Comparison of ENCODE assay signal across 37 cellular contexts in the genomic region with DNA sequence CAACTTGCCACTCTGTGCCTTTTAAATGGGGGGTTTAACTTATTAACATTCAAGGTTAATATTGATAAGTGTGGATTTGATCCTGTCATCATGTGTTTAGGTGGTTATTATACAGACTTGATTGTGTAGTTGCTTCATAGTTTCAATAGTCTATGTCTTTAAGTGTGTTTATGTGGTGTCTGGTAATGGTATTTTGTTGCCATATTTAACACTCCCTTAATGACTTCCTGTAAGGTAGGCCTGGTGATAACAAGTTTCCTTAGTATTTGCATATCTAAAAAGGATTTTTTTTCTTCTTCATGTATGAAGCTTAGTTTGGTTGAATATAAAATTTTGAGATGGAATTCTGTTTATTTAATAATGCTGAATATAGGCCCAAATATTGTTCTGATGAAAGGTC.
A peak's percentile ranks its signal among the peaks of the same experiment; 100 is the strongest.
DNase-seq lines count a peak whose midpoint lies in the region; ATAC-seq, FAIRE-seq and TF ChIP-seq lines count a peak whose summit lies in the region.
"Had no signal": no experiment of that assay in that cellular context is flagged by ENCODE, and none has a peak within 500 bp of the region (broad histone marks: within the 10 kb centered on the region; RNA-seq: fewer than 3 reads in every experiment).

No MANE protein-coding gene starts in this region.

- DNase-seq in activated T-cell treated with anti-CD3 and anti-CD28 coated beads, Interleukin-2, amount 50 U/mL, for 72 hours, result no peak
- DNase-seq in activated T-cell treated with anti-CD3 and anti-CD28 coated beads for 4 hours (no peak), GM12878 (ENCODE audit: low read depth, low spot score) (no peak), natural killer cell (no peak), PC-3 (no peak), erythroblast (lab: John Stamatoyannopoulos, UW) (no peak)
- DNase-seq in natural killer cell treated with Interleukin-12 subunit alpha and Interleukin-12 subunit beta and Interleukin-15 and Interleukin-18, amount 100 ng/mL, for 72 hours (ENCODE audit: low spot score), result no peak
- DNase-seq in stimulated activated naive CD4-positive, alpha-beta T cell treated with Interleukin-2 at 50 U/mL for 16 hours (lab: John Stamatoyannopoulos, UW), result no peak
- DNase-seq: 8988T; ACHN; AML-193; BE2C; C1 segment of cervical spinal cord; Caco-2; Calu3; CD4-positive, alpha-beta memory T cell; CD4-positive, alpha-beta T cell; CD4-positive, CD25-positive, alpha-beta regulatory T cell; CD8-positive, alpha-beta memory T cell; CD8-positive, alpha-beta T cell; COR-L47; DMS 273 treated with DMSO at 0.1 percent for 48 hours; DMS153; DMS53; DMS79; DMS79 treated with DMSO at 0.1 percent for 48 hours; DND-41; EL had no signal

- no peak overlapping the region for H3K4me3 Mint-ChIP-seq in activated T-cell treated with anti-CD3 and anti-CD28 coated beads, Interleukin-2, amount 50 U/mL, for 72 hours
- H3K4me3 Mint-ChIP-seq in natural killer cell, result no peak overlapping the region
- H3K4me3 Mint-ChIP-seq in natural killer cell treated with Interleukin-12 subunit alpha and Interleukin-12 subunit beta and Interleukin-15 and Interleukin-18, amount 100 ng/mL, for 72 hours, result peak overlapping the region; percentile 0
- H3K4me3 Mint-ChIP-seq: B cell; CD14-positive monocyte; CD4-positive, alpha-beta memory T cell; CD4-positive, alpha-beta T cell; CD4-positive, CD25-positive, alpha-beta regulatory T cell; CD8-positive, alpha-beta memory T cell; CD8-positive, alpha-beta T cell had no signal

- TF ChIP-seq CTCF in GM12878 (IDR thresholded peaks at IDR 0.05 in 2 of 3, conservative IDR thresholded peaks at IDR 0.05 in 1 of 3; ENCODE audit: control insufficient read depth in 2 of 3, extremely low read depth in 1 of 3, insufficient read depth in 1 of 3, low read depth in 3 of 3, low read length in 3 of 3) (no peak), natural killer cell (IDR thresholded peaks at IDR 0.05) (no peak), PC-3 (conservative IDR thresholded peaks at IDR 0.05; ENCODE audit: low read depth, low read length) (no peak)

- no peaks in the 10 kb centered on the region for H3K4me1 ChIP-seq in GM12878 (ENCODE audit: control insufficient read depth, insufficient read depth, low read length)
- no peaks in the 10 kb centered on the region for H3K4me1 ChIP-seq in PC-3 (ENCODE audit: insufficient read depth, low read length)
- H3K4me1 ChIP-seq: A549; BE2C; BLaER1; BLaER1 treated with 17β-estradiol and CSF1 and Interleukin-3, amounts not matched to agents 10 nM and 100 nM; Caco-2 had no signal

- H3K27ac ChIP-seq in GM12878 (ENCODE audit: control insufficient read depth, insufficient read depth), result no peak overlapping the region
- H3K27ac ChIP-seq in PC-3 (ENCODE audit: low read length), result no peak overlapping the region
- H3K27ac ChIP-seq: 22Rv1; A549; BLaER1; BLaER1 treated with 17β-estradiol and CSF1 and Interleukin-3, amounts not matched to agents 10 nM and 100 nM; C4-2B had no signal

- intact Hi-C loops in GM12878 (cut with micrococcal nuclease; ENCODE audit: unreplicated experiment) (no loop called here), natural killer cell (cut with micrococcal nuclease) (loop anchor here (10.0 kb wide), 1 partner anchor 48 kb away; no protein-coding TSS in a partner anchor), PC-3 (cut with micrococcal nuclease) (no loop called here)

- FAIRE-seq in GM12878 (lab: Jason Lieb, UNC), result no peak
- FAIRE-seq: A204.1, A549, D721Med had no signal

- SMC1A ChIA-PET in GM12878 (lab: Charles Lee; ENCODE audit: uncharacterized antibody, unreplicated experiment), result no interaction called here

- no peak for ATAC-seq in activated T-cell treated with anti-CD3 and anti-CD28 coated beads, Interleukin-2, amount 50 U/mL, for 72 hours (replicated peaks in 1 of 2)
- ATAC-seq in GM12878, result peak; percentile 53
- peak; percentile 58 to 67 (median 63) for ATAC-seq in natural killer cell
- no peak for ATAC-seq in natural killer cell treated with Interleukin-12 subunit alpha and Interleukin-12 subunit beta and Interleukin-15 and Interleukin-18, amount 100 ng/mL, for 72 hours
- no peak for ATAC-seq in PC-3
- ATAC-seq: A549; CD8-positive, alpha-beta T cell had no signal

- no peak for TF ChIP-seq RAD21 in GM12878 (IDR thresholded peaks at IDR 0.05; ENCODE audit: insufficient read depth, low read depth, low read length)

- no peaks in the 10 kb centered on the region for H3K9me2 ChIP-seq in PC-3 (replicated peaks; ENCODE audit: low read length)

- H3K36me3 Mint-ChIP-seq in activated T-cell treated with anti-CD3 and anti-CD28 coated beads, Interleukin-2, amount 50 U/mL, for 72 hours (ENCODE audit: insufficient read depth in 2 of 2), result peaks cover 0 to 4% of the 10 kb centered on the region in 2 donors
- H3K36me3 Mint-ChIP-seq in natural killer cell, result peaks cover 16% of the 10 kb centered on the region
- H3K36me3 Mint-ChIP-seq in natural killer cell treated with Interleukin-12 subunit alpha and Interleukin-12 subunit beta and Interleukin-15 and Interleukin-18, amount 100 ng/mL, for 72 hours, result peaks cover 14% of the 10 kb centered on the region
- H3K36me3 Mint-ChIP-seq: CD14-positive monocyte; CD4-positive, alpha-beta memory T cell; CD4-positive, CD25-positive, alpha-beta regulatory T cell; CD8-positive, alpha-beta memory T cell; CD8-positive, alpha-beta T cell had no signal

- H3K4me1 Mint-ChIP-seq in activated T-cell treated with anti-CD3 and anti-CD28 coated beads, Interleukin-2, amount 50 U/mL, for 72 hours (ENCODE audit: low read depth), result no peaks in the 10 kb centered on the region
- H3K4me1 Mint-ChIP-seq in natural killer cell, result peaks cover 57 to 61% of the 10 kb centered on the region in 2 donors
- peaks cover 23 to 33% of the 10 kb centered on the region in 2 donors for H3K4me1 Mint-ChIP-seq in natural killer cell treated with Interleukin-12 subunit alpha and Interleukin-12 subunit beta and Interleukin-15 and Interleukin-18, amount 100 ng/mL, for 72 hours (ENCODE audit: low read depth in 2 of 2)
- H3K4me1 Mint-ChIP-seq: B cell; CD14-positive monocyte; CD4-positive, alpha-beta memory T cell; CD4-positive, CD25-positive, alpha-beta regulatory T cell; CD8-positive, alpha-beta memory T cell had no signal

- no peaks in the 10 kb centered on the region for H3F3A ChIP-seq in PC-3 (ENCODE audit: low read length, unreplicated experiment)

- peaks cover 13% of the 10 kb centered on the region in 2 donors for H3K9me3 Mint-ChIP-seq in activated T-cell treated with anti-CD3 and anti-CD28 coated beads, Interleukin-2, amount 50 U/mL, for 72 hours
- peaks cover 6 to 10% of the 10 kb centered on the region in 2 donors for H3K9me3 Mint-ChIP-seq in natural killer cell
- H3K9me3 Mint-ChIP-seq in natural killer cell treated with Interleukin-12 subunit alpha and Interleukin-12 subunit beta and Interleukin-15 and Interleukin-18, amount 100 ng/mL, for 72 hours, result peaks cover 5% of the 10 kb centered on the region

- in situ Hi-C loops in GM12878 (cut with MboI), result no loop called here

- H3K27ac Mint-ChIP-seq in activated T-cell treated with anti-CD3 and anti-CD28 coated beads, Interleukin-2, amount 50 U/mL, for 72 hours, result peak overlapping the region; percentile 28
- H3K27ac Mint-ChIP-seq in natural killer cell, result peak overlapping the region; percentile 3 to 70
- H3K27ac Mint-ChIP-seq in natural killer cell treated with Interleukin-12 subunit alpha and Interleukin-12 subunit beta and Interleukin-15 and Interleukin-18, amount 100 ng/mL, for 72 hours, result no peak overlapping the region
- H3K27ac Mint-ChIP-seq: B cell; CD14-positive monocyte; CD4-positive, alpha-beta memory T cell; CD4-positive, alpha-beta T cell; CD4-positive, CD25-positive, alpha-beta regulatory T cell; CD8-positive, alpha-beta memory T cell; CD8-positive, alpha-beta T cell had no signal

- POLR2A ChIA-PET in GM12878 (lab: Charles Lee), result no interaction called here
- POLR2A ChIA-PET in PC-3 (lab: Charles Lee; ENCODE audit: unreplicated experiment), result no interaction called here

- H2AFZ ChIP-seq in GM12878 (ENCODE audit: control insufficient read depth, low read depth, low read length) (no peak overlapping the region), PC-3 (ENCODE audit: low read length) (no peak overlapping the region)

- H3K4me3 ChIP-seq in GM12878 (no peak overlapping the region), PC-3 (ENCODE audit: low read length) (no peak overlapping the region)
- H3K4me3 ChIP-seq: A549; BLaER1; BLaER1 treated with 17β-estradiol and CSF1 and Interleukin-3, amounts not matched to agents 10 nM and 100 nM had no signal

- H3K27me3 ChIP-seq in GM12878 (replicated peaks in 1 of 2; ENCODE audit: control insufficient read depth in 2 of 2, insufficient read depth in 2 of 2, low read length in 1 of 2) (no peaks in the 10 kb centered on the region), PC-3 (ENCODE audit: low read length) (no peaks in the 10 kb centered on the region)
- H3K27me3 ChIP-seq: BE2C; BLaER1; BLaER1 treated with 17β-estradiol and CSF1 and Interleukin-3, amounts not matched to agents 10 nM and 100 nM had no signal

- H3K79me2 ChIP-seq in GM12878 (ENCODE audit: control insufficient read depth, insufficient read depth, low read length) (no peaks in the 10 kb centered on the region), PC-3 (ENCODE audit: low read length) (no peaks in the 10 kb centered on the region)

- no peak for TF ChIP-seq EP300 in GM12878 (IDR thresholded peaks at IDR 0.05; ENCODE audit: borderline replicate concordance in 1 of 2, control insufficient read depth in 1 of 2, low read depth in 2 of 2, low read length in 2 of 2)

- H3K9me3 ChIP-seq in GM12878 (replicated peaks; ENCODE audit: control insufficient read depth, insufficient read depth, low read length) (no peaks in the 10 kb centered on the region; the same call in 2 of the 3 replicates), PC-3 (ENCODE audit: low read length) (no peaks in the 10 kb centered on the region)
- H3K9me3 ChIP-seq: A549, BE2C, BLaER1, Caco-2 had no signal

- H3K36me3 ChIP-seq in GM12878 (ENCODE audit: control insufficient read depth in 2 of 2, insufficient read depth in 2 of 2, low read length in 1 of 2), result no peaks in the 10 kb centered on the region
- no peaks in the 10 kb centered on the region for H3K36me3 ChIP-seq in PC-3 (ENCODE audit: low read depth, low read length)
- H3K36me3 ChIP-seq: BE2C; BLaER1; BLaER1 treated with 17β-estradiol and CSF1 and Interleukin-3, amounts not matched to agents 10 nM and 100 nM had no signal

- RAD21 ChIA-PET in GM12878 (lab: Charles Lee; ENCODE audit: unreplicated experiment), result interaction anchor here (1.1 kb wide), 1 partner anchor 46 kb away, joined by 3 read pairs; no protein-coding TSS in a partner anchor

- BruUV-seq in GM12878 (replicated peaks; lab: Mats Ljungman, UMichigan) (no TSS peak), PC-3 (replicated peaks; lab: Mats Ljungman, UMichigan) (no TSS peak)

- CTCF ChIA-PET in GM12878 (lab: Yijun Ruan, JAX) (interaction anchor here (2.0 kb wide), 1 partner anchor 72 kb away, joined by 4 read pairs; no protein-coding TSS in a partner anchor), PC-3 (lab: Charles Lee) (no interaction called here)

- H3K4me2 ChIP-seq in GM12878 (ENCODE audit: control insufficient read depth, insufficient read depth), result no peak overlapping the region
- no peak overlapping the region for H3K4me2 ChIP-seq in PC-3 (ENCODE audit: low read length)
- H3K4me2 ChIP-seq: A549; BLaER1; BLaER1 treated with 17β-estradiol and CSF1 and Interleukin-3, amounts not matched to agents 10 nM and 100 nM had no signal

- H4K20me1 ChIP-seq in GM12878 (ENCODE audit: control insufficient read depth, insufficient read depth) (no peaks in the 10 kb centered on the region), PC-3 (ENCODE audit: low read length) (no peaks in the 10 kb centered on the region)
- H4K20me1 ChIP-seq: BLaER1; BLaER1 treated with 17β-estradiol and CSF1 and Interleukin-3, amounts not matched to agents 10 nM and 100 nM had no signal

- no peaks in the 10 kb centered on the region for H3K27me3 Mint-ChIP-seq in activated T-cell treated with anti-CD3 and anti-CD28 coated beads, Interleukin-2, amount 50 U/mL, for 72 hours (ENCODE audit: low read depth)
- H3K27me3 Mint-ChIP-seq in natural killer cell (ENCODE audit: low read depth in 2 of 2), result no peaks in the 10 kb centered on the region
- no peaks in the 10 kb centered on the region for H3K27me3 Mint-ChIP-seq in natural killer cell treated with Interleukin-12 subunit alpha and Interleukin-12 subunit beta and Interleukin-15 and Interleukin-18, amount 100 ng/mL, for 72 hours
- H3K27me3 Mint-ChIP-seq: B cell; CD4-positive, alpha-beta memory T cell; CD4-positive, alpha-beta T cell; CD4-positive, CD25-positive, alpha-beta regulatory T cell had no signal

- TF ChIP-seq POLR2A in GM12878 (IDR thresholded peaks at IDR 0.05; ENCODE audit: low read depth, low read length) (no peak), erythroblast (IDR thresholded peaks at IDR 0.05; ENCODE audit: low read length) (no peak)

- H3K9ac ChIP-seq in GM12878 (ENCODE audit: control insufficient read depth, insufficient read depth, low read length) (no peak overlapping the region), PC-3 (ENCODE audit: low read length) (no peak overlapping the region)
- H3K9ac ChIP-seq: BLaER1; BLaER1 treated with 17β-estradiol and CSF1 and Interleukin-3, amounts not matched to agents 10 nM and 100 nM had no signal

Comparison
In these comparisons a context has a peak if more than half of its experiments do, and no peak if none do; other contexts are left out.
1. ATAC-seq: peak in GM12878 (single experiment) and natural killer cell (3 of 3); none in activated T-cell treated with anti-CD3 and anti-CD28 coated beads, Interleukin-2, amount 50 U/mL, for 72 hours (0 of 2), natural killer cell treated with Interleukin-12 subunit alpha and Interleukin-12 subunit beta and Interleukin-15 and Interleukin-18, amount 100 ng/mL, for 72 hours (0 of 2) and PC-3 (single experiment).
2. H3K27ac Mint-ChIP-seq: peak in activated T-cell treated with anti-CD3 and anti-CD28 coated beads, Interleukin-2, amount 50 U/mL, for 72 hours (single experiment) and natural killer cell (2 of 2); none in natural killer cell treated with Interleukin-12 subunit alpha and Interleukin-12 subunit beta and Interleukin-15 and Interleukin-18, amount 100 ng/mL, for 72 hours (0 of 2).